ENCODE assay signal across 20 cellular contexts in the genomic region with DNA sequence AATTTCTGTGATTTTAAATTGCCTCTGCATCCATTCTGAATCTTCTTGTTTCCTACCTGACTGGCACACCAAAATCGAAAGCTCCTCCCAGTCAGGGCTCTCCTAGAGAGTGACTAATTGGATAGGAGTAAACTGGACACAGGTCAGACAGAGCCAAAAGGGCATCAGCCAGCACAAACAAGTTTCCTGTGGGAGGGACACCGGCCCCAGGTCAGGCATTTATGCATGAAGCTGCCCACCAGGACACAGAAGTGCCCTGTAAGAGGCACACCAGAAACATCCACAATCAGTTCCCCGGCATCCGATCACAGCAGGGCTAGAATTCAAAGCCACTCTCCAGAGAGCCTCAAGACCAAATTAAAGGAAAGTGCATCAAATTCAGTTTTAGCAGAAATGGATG.
"Had no signal": no experiment of that assay in that cellular context is flagged by ENCODE, and none has a peak within 500 bp of the region (broad histone marks: within the 10 kb centered on the region; RNA-seq: fewer than 3 reads in every experiment).

No MANE protein-coding gene starts in this region.

- H3K4me1 Mint-ChIP-seq: activated CD4-positive, alpha-beta memory T cell treated with anti-CD3 and anti-CD28 coated beads, Interleukin-2, amount 10 ng/mL, durations not matched to agents 7 days and 5 days; memory B cell; stimulated activated memory B cell treated with anti-CD40 and anti-IgM and Interleukin-4, amounts not matched to agents 10 μg/mL and 1 μg/mL and 100 μg/mL, for 72 hours had no signal

- H3K36me3 Mint-ChIP-seq: memory B cell; stimulated activated memory B cell treated with anti-CD40 and anti-IgM and Interleukin-4, amounts not matched to agents 10 μg/mL and 1 μg/mL and 100 μg/mL, for 72 hours had no signal

- H3K4me3 Mint-ChIP-seq: activated CD4-positive, alpha-beta memory T cell treated with anti-CD3 and anti-CD28 coated beads, Interleukin-2, amount 10 ng/mL, durations not matched to agents 7 days and 5 days; activated CD4-positive, alpha-beta T cell treated with anti-CD3 and anti-CD28 coated beads, Interleukin-2, amount 10 ng/mL, durations not matched to agents 24 days and 14 days; activated naive CD4-positive, alpha-beta T cell treated with anti-CD3 and anti-CD28 coated beads for 36 hours; activated naive CD8-positive, alpha-beta T cell treated with anti-CD3 and anti-CD28 coated beads, Interleukin-2, amount 50 U/mL, for 24 hours; activated T-cell treated with anti-CD3 and anti-CD28 coated beads, Interleukin-2, amount 50 U/mL, for 72 hours; memory B cell; stimulated activated memory B cell treated with anti-CD40 and anti-IgM and Interleukin-4, amounts not matched to agents 10 μg/mL and 1 μg/mL and 100 μg/mL, for 72 hours had no signal

- ATAC-seq: activated CD4-positive, CD25-positive, alpha-beta regulatory T cell treated with anti-CD3 and anti-CD28 coated beads, Interleukin-2, amount 50 U/mL, for 24 hours; activated naive CD8-positive, alpha-beta T cell treated with anti-CD3 and anti-CD28 coated beads, Interleukin-2, amount 50 U/mL, for 24 hours; activated T-cell treated with anti-CD3 and anti-CD28 coated beads, Interleukin-2, amount 50 U/mL, for 72 hours; body of pancreas; left cardiac atrium; stimulated activated memory B cell treated with anti-CD40 and anti-IgM and Interleukin-4, amounts not matched to agents 10 μg/mL and 1 μg/mL and 100 μg/mL, for 72 hours had no signal

- H3K9me3 Mint-ChIP-seq: activated CD4-positive, alpha-beta memory T cell treated with anti-CD3 and anti-CD28 coated beads, Interleukin-2, amount 10 ng/mL, durations not matched to agents 7 days and 5 days; activated CD4-positive, alpha-beta T cell treated with anti-CD3 and anti-CD28 coated beads, Interleukin-2, amount 10 ng/mL, durations not matched to agents 24 days and 14 days; activated naive CD4-positive, alpha-beta T cell treated with anti-CD3 and anti-CD28 coated beads for 36 hours; activated naive CD8-positive, alpha-beta T cell treated with anti-CD3 and anti-CD28 coated beads, Interleukin-2, amount 50 U/mL, for 24 hours; activated T-cell treated with anti-CD3 and anti-CD28 coated beads, Interleukin-2, amount 50 U/mL, for 72 hours; memory B cell; stimulated activated memory B cell treated with anti-CD40 and anti-IgM and Interleukin-4, amounts not matched to agents 10 μg/mL and 1 μg/mL and 100 μg/mL, for 72 hours had no signal

- H3K27ac Mint-ChIP-seq: activated CD4-positive, alpha-beta memory T cell treated with anti-CD3 and anti-CD28 coated beads, Interleukin-2, amount 10 ng/mL, durations not matched to agents 7 days and 5 days; activated CD4-positive, alpha-beta T cell treated with anti-CD3 and anti-CD28 coated beads, Interleukin-2, amount 10 ng/mL, durations not matched to agents 24 days and 14 days; activated naive CD4-positive, alpha-beta T cell treated with anti-CD3 and anti-CD28 coated beads for 36 hours; activated naive CD8-positive, alpha-beta T cell treated with anti-CD3 and anti-CD28 coated beads, Interleukin-2, amount 50 U/mL, for 24 hours; activated T-cell treated with anti-CD3 and anti-CD28 coated beads, Interleukin-2, amount 50 U/mL, for 72 hours; memory B cell; progenitor cell of endocrine pancreas; stimulated activated memory B cell treated with anti-CD40 and anti-IgM and Interleukin-4, amounts not matched to agents 10 μg/mL and 1 μg/mL and 100 μg/mL, for 72 hours had no signal

- DNase-seq: activated CD4-positive, alpha-beta memory T cell treated with anti-CD3 and anti-CD28 coated beads, Interleukin-2, amount 10 ng/mL, durations not matched to agents 7 days and 5 days; activated CD4-positive, alpha-beta T cell treated with anti-CD3 and anti-CD28 coated beads, Interleukin-2, amount 10 ng/mL, durations not matched to agents 24 days and 14 days; activated effector memory CD4-positive, alpha-beta T cell treated with Interleukin-2 at 50 U/mL for 16 hours; activated naive CD4-positive, alpha-beta T cell treated with anti-CD3 and anti-CD28 coated beads for 36 hours; activated naive CD8-positive, alpha-beta T cell treated with anti-CD3 and anti-CD28 coated beads, Interleukin-2, amount 50 U/mL, for 24 hours; activated T-cell treated with anti-CD3 and anti-CD28 coated beads, Interleukin-2, amount 50 U/mL, for 72 hours; anterior cingulate cortex; body of pancreas; effector CD4-positive, alpha-beta T cell; foreskin melanocyte; left cardiac atrium; retina; sigmoid colon; stimulated activated CD4-positive, alpha-beta T cell treated with anti-CD3 and anti-CD28 coated beads, Interleukin-15, amount 100 ng/mL, for 24 hours; stomach; transverse colon had no signal
